Comparison of ENCODE assay signal across 1 cellular context in the genomic region with DNA sequence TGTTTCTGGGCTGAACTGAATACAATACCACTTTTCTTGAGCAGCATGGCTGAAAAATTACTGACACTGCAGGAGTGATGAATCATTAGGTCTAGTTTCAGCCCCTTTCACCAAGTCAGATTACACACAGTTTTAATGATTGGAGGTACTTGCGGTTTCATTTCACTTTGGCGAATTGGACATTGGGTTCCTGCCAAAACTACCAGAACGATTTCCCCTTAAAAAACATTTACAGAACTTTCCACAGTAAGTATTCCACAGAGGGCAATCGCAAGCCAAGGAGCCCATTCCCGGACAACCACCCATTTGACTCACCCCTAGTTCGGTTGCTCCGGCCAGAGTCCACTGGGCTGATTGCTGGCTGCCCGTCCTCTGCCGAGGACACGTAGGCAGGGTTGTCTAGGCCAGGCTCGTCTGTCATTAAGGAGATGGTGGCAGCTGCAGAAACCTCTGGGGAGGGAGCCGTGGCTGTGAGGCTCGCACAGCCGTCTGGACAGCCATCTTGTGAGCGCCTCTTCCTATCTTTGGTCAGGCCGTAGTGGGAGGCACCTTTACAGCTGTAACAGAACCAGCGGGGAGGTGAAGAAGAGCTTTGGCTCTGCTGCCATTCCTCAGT.
A peak's percentile ranks its signal among the peaks of the same experiment; 100 is the strongest.
TF ChIP-seq lines count a peak whose summit lies in the region.

No MANE protein-coding gene starts in this region.

TF ChIP-seq in K562, 482 proteins besides CTCF, POLR2A, EP300 and RAD21 (continued from another document and continues in another):
- TF ChIP-seq, protein P1, sequence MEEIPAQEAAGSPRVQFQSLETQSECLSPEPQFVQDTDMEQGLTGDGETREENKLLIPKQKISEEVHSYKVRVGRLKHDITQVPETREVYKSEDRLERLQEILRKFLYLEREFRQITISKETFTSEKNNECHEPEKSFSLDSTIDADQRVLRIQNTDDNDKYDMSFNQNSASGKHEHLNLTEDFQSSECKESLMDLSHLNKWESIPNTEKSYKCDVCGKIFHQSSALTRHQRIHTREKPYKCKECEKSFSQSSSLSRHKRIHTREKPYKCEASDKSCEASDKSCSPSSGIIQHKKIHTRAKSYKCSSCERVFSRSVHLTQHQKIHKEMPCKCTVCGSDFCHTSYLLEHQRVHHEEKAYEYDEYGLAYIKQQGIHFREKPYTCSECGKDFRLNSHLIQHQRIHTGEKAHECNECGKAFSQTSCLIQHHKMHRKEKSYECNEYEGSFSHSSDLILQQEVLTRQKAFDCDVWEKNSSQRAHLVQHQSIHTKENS (CRISPR knock-in tag; IDR thresholded peaks at IDR 0.05): no peak
- TF ChIP-seq, protein P2, sequence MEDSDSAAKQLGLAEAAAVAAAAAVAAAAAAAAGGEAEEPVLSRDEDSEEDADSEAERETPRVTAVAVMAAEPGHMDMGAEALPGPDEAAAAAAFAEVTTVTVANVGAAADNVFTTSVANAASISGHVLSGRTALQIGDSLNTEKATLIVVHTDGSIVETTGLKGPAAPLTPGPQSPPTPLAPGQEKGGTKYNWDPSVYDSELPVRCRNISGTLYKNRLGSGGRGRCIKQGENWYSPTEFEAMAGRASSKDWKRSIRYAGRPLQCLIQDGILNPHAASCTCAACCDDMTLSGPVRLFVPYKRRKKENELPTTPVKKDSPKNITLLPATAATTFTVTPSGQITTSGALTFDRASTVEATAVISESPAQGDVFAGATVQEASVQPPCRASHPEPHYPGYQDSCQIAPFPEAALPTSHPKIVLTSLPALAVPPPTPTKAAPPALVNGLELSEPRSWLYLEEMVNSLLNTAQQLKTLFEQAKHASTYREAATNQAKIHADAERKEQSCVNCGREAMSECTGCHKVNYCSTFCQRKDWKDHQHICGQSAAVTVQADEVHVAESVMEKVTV (CRISPR knock-in tag; IDR thresholded peaks at IDR 0.05): no peak
- TF ChIP-seq PHB (CRISPR knock-in tag; IDR thresholded peaks at IDR 0.05) (no peak), POU5F1 (IDR thresholded peaks at IDR 0.05; ENCODE audit: borderline replicate concordance, low read depth, low read length, partially characterized antibody) (no peak), NUFIP1 (IDR thresholded peaks at IDR 0.05; ENCODE audit: partially characterized antibody) (no peak), JUN (IDR thresholded peaks at IDR 0.05; ENCODE audit: borderline replicate concordance, low read depth, low read length) (no peak), JUN (CRISPR knock-in tag; IDR thresholded peaks at IDR 0.05; ENCODE audit: borderline replicate concordance) (no peak), BRD4 (IDR thresholded peaks at IDR 0.05) (peak; percentile 49; the same call in 1 of the 2 replicates), YBX1 (IDR thresholded peaks at IDR 0.05) (no peak), ZNF140 (CRISPR knock-in tag; IDR thresholded peaks at IDR 0.05) (no peak), OTX1 (CRISPR knock-in tag; IDR thresholded peaks at IDR 0.05) (0 out of 2 replicates have a peak, but pooled peaks have one; percentile 44), RFX7 (CRISPR knock-in tag; IDR thresholded peaks at IDR 0.05) (no peak), FOXA3 (CRISPR knock-in tag; conservative IDR thresholded peaks at IDR 0.05 in 1 of 2, IDR thresholded peaks at IDR 0.05 in 1 of 2) (no peak), HNRNPH1 (optimal IDR thresholded peaks at IDR 0.05; ENCODE audit: low read depth, low read length) (no peak), FOXK1 (CRISPR knock-in tag; IDR thresholded peaks at IDR 0.05; ENCODE audit: borderline replicate concordance) (no peak), ZBED1 (IDR thresholded peaks at IDR 0.05) (no peak), KDM2B (CRISPR knock-in tag; IDR thresholded peaks at IDR 0.05) (no peak), MAFF (IDR thresholded peaks at IDR 0.05; ENCODE audit: low read length) (no peak), HNRNPLL (IDR thresholded peaks at IDR 0.05; ENCODE audit: low read depth, low read length, poor library complexity, severe bottlenecking) (no peak), IFI16 (CRISPR knock-in tag; IDR thresholded peaks at IDR 0.05) (no peak), GABPA (tag; conservative IDR thresholded peaks at IDR 0.05; ENCODE audit: low read depth) (no peak), KAT2B (IDR thresholded peaks at IDR 0.05; ENCODE audit: low read depth, low read length) (no peak), SAFB2 (IDR thresholded peaks at IDR 0.05; ENCODE audit: borderline replicate concordance, low read depth, low read length, severe bottlenecking) (no peak), CBX3 (IDR thresholded peaks at IDR 0.05; ENCODE audit: borderline replicate concordance in 1 of 2, low read length in 2 of 2) (no peak)
- TF ChIP-seq, protein P3, sequence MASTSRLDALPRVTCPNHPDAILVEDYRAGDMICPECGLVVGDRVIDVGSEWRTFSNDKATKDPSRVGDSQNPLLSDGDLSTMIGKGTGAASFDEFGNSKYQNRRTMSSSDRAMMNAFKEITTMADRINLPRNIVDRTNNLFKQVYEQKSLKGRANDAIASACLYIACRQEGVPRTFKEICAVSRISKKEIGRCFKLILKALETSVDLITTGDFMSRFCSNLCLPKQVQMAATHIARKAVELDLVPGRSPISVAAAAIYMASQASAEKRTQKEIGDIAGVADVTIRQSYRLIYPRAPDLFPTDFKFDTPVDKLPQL (IDR thresholded peaks at IDR 0.05; ENCODE audit: extremely low read depth, insufficient read length): no peak
- TF ChIP-seq, protein P4, sequence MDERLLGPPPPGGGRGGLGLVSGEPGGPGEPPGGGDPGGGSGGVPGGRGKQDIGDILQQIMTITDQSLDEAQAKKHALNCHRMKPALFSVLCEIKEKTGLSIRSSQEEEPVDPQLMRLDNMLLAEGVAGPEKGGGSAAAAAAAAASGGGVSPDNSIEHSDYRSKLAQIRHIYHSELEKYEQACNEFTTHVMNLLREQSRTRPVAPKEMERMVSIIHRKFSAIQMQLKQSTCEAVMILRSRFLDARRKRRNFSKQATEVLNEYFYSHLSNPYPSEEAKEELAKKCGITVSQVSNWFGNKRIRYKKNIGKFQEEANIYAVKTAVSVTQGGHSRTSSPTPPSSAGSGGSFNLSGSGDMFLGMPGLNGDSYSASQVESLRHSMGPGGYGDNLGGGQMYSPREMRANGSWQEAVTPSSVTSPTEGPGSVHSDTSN (CRISPR knock-in tag; IDR thresholded peaks at IDR 0.05; ENCODE audit: low read depth): no peak
- TF ChIP-seq, protein P4 (tag; conservative IDR thresholded peaks at IDR 0.05; ENCODE audit: low read depth): peak; percentile 58
- TF ChIP-seq, protein P5, sequence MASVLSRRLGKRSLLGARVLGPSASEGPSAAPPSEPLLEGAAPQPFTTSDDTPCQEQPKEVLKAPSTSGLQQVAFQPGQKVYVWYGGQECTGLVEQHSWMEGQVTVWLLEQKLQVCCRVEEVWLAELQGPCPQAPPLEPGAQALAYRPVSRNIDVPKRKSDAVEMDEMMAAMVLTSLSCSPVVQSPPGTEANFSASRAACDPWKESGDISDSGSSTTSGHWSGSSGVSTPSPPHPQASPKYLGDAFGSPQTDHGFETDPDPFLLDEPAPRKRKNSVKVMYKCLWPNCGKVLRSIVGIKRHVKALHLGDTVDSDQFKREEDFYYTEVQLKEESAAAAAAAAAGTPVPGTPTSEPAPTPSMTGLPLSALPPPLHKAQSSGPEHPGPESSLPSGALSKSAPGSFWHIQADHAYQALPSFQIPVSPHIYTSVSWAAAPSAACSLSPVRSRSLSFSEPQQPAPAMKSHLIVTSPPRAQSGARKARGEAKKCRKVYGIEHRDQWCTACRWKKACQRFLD (CRISPR knock-in tag; IDR thresholded peaks at IDR 0.05): no peak
- TF ChIP-seq, protein P6, sequence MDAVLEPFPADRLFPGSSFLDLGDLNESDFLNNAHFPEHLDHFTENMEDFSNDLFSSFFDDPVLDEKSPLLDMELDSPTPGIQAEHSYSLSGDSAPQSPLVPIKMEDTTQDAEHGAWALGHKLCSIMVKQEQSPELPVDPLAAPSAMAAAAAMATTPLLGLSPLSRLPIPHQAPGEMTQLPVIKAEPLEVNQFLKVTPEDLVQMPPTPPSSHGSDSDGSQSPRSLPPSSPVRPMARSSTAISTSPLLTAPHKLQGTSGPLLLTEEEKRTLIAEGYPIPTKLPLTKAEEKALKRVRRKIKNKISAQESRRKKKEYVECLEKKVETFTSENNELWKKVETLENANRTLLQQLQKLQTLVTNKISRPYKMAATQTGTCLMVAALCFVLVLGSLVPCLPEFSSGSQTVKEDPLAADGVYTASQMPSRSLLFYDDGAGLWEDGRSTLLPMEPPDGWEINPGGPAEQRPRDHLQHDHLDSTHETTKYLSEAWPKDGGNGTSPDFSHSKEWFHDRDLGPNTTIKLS (IDR thresholded peaks at IDR 0.05; ENCODE audit: borderline replicate concordance, low read depth): peak; percentile 55; the same call in 1 of the 2 replicates
- TF ChIP-seq, protein P7, sequence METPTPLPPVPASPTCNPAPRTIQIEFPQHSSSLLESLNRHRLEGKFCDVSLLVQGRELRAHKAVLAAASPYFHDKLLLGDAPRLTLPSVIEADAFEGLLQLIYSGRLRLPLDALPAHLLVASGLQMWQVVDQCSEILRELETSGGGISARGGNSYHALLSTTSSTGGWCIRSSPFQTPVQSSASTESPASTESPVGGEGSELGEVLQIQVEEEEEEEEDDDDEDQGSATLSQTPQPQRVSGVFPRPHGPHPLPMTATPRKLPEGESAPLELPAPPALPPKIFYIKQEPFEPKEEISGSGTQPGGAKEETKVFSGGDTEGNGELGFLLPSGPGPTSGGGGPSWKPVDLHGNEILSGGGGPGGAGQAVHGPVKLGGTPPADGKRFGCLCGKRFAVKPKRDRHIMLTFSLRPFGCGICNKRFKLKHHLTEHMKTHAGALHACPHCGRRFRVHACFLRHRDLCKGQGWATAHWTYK (CRISPR knock-in tag; IDR thresholded peaks at IDR 0.05): peak; percentile 79; the same call in 1 of the 2 replicates
- TF ChIP-seq, protein P8, sequence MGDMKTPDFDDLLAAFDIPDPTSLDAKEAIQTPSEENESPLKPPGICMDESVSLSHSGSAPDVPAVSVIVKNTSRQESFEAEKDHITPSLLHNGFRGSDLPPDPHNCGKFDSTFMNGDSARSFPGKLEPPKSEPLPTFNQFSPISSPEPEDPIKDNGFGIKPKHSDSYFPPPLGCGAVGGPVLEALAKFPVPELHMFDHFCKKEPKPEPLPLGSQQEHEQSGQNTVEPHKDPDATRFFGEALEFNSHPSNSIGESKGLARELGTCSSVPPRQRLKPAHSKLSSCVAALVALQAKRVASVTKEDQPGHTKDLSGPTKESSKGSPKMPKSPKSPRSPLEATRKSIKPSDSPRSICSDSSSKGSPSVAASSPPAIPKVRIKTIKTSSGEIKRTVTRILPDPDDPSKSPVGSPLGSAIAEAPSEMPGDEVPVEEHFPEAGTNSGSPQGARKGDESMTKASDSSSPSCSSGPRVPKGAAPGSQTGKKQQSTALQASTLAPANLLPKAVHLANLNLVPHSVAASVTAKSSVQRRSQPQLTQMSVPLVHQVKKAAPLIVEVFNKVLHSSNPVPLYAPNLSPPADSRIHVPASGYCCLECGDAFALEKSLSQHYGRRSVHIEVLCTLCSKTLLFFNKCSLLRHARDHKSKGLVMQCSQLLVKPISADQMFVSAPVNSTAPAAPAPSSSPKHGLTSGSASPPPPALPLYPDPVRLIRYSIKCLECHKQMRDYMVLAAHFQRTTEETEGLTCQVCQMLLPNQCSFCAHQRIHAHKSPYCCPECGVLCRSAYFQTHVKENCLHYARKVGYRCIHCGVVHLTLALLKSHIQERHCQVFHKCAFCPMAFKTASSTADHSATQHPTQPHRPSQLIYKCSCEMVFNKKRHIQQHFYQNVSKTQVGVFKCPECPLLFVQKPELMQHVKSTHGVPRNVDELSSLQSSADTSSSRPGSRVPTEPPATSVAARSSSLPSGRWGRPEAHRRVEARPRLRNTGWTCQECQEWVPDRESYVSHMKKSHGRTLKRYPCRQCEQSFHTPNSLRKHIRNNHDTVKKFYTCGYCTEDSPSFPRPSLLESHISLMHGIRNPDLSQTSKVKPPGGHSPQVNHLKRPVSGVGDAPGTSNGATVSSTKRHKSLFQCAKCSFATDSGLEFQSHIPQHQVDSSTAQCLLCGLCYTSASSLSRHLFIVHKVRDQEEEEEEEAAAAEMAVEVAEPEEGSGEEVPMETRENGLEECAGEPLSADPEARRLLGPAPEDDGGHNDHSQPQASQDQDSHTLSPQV (IDR thresholded peaks at IDR 0.05): no peak
- TF ChIP-seq, protein P9, sequence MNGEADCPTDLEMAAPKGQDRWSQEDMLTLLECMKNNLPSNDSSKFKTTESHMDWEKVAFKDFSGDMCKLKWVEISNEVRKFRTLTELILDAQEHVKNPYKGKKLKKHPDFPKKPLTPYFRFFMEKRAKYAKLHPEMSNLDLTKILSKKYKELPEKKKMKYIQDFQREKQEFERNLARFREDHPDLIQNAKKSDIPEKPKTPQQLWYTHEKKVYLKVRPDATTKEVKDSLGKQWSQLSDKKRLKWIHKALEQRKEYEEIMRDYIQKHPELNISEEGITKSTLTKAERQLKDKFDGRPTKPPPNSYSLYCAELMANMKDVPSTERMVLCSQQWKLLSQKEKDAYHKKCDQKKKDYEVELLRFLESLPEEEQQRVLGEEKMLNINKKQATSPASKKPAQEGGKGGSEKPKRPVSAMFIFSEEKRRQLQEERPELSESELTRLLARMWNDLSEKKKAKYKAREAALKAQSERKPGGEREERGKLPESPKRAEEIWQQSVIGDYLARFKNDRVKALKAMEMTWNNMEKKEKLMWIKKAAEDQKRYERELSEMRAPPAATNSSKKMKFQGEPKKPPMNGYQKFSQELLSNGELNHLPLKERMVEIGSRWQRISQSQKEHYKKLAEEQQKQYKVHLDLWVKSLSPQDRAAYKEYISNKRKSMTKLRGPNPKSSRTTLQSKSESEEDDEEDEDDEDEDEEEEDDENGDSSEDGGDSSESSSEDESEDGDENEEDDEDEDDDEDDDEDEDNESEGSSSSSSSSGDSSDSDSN (IDR thresholded peaks at IDR 0.05; ENCODE audit: borderline replicate concordance in 1 of 2, low read depth in 2 of 2, low read length in 2 of 2): 0 out of 4 replicates have a peak, but pooled peaks of 1 of the 2 experiments have one; percentile 52
- TF ChIP-seq, protein P10, sequence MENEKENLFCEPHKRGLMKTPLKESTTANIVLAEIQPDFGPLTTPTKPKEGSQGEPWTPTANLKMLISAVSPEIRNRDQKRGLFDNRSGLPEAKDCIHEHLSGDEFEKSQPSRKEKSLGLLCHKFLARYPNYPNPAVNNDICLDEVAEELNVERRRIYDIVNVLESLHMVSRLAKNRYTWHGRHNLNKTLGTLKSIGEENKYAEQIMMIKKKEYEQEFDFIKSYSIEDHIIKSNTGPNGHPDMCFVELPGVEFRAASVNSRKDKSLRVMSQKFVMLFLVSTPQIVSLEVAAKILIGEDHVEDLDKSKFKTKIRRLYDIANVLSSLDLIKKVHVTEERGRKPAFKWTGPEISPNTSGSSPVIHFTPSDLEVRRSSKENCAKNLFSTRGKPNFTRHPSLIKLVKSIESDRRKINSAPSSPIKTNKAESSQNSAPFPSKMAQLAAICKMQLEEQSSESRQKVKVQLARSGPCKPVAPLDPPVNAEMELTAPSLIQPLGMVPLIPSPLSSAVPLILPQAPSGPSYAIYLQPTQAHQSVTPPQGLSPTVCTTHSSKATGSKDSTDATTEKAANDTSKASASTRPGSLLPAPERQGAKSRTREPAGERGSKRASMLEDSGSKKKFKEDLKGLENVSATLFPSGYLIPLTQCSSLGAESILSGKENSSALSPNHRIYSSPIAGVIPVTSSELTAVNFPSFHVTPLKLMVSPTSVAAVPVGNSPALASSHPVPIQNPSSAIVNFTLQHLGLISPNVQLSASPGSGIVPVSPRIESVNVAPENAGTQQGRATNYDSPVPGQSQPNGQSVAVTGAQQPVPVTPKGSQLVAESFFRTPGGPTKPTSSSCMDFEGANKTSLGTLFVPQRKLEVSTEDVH (IDR thresholded peaks at IDR 0.05; ENCODE audit: low read depth, partially characterized antibody): no peak
